Comparison of ENCODE assay signal across 37 cellular contexts in genomic region chr5:138580777-138581176, GRCh38.
"Had no signal": no experiment of that assay in that cellular context is flagged by ENCODE, and none has a peak within 500 bp of the region (broad histone marks: within the 10 kb centered on the region; RNA-seq: fewer than 3 reads in every experiment).

No MANE protein-coding gene starts in this region.

- H3K27me3 ChIP-seq: adrenal gland, body of pancreas, brain microvascular endothelial cell, breast epithelium had no signal

- ATAC-seq: activated CD8-positive, alpha-beta T cell treated with anti-CD3 and anti-CD28 coated beads for 36 hours; activated naive CD4-positive, alpha-beta T cell treated with anti-CD3 and anti-CD28 coated beads, Interleukin-2, amount 50 U/mL, for 72 hours; activated T-cell treated with anti-CD3 and anti-CD28 coated beads, Interleukin-2, amount 50 U/mL, for 4 hours; activated T-cell treated with anti-CD3 and anti-CD28 coated beads, Interleukin-2, amount 50 U/mL, for 72 hours; activated T-helper 17 cell treated with anti-CD3 and anti-CD28 coated beads, Interleukin-2, amount 50 U/mL, for 72 hours; body of pancreas had no signal

- DNase-seq: activated B cell treated with CpG ODN at 0.5 μM for 24 hours; activated CD4-positive, alpha-beta memory T cell treated with anti-CD3 and anti-CD28 coated beads for 36 hours; activated CD4-positive, alpha-beta T cell treated with anti-CD3 and anti-CD28 coated beads for 4 hours; activated CD4-positive, alpha-beta T cell treated with anti-CD3 and anti-CD28 coated beads, Interleukin-2, amount 10 ng/mL, durations not matched to agents 24 days and 14 days; activated CD4-positive, alpha-beta T cell treated with anti-CD3 and anti-CD28 coated beads, Interleukin-2, amount 50 U/mL, for 1 hour; activated CD4-positive, alpha-beta T cell treated with anti-CD3 and anti-CD28 coated beads, Interleukin-2, amount 50 U/mL, for 4 hours; activated CD4-positive, CD25-positive, alpha-beta regulatory T cell treated with anti-CD3 and anti-CD28 coated beads, Interleukin-2, amount 50 U/mL, for 72 hours; activated CD8-positive, alpha-beta memory T cell treated with anti-CD3 and anti-CD28 coated beads, Interleukin-2, amount 50 U/mL, for 4 hours; activated CD8-positive, alpha-beta T cell treated with anti-CD3 and anti-CD28 coated beads for 36 hours; activated effector memory CD4-positive, alpha-beta T cell treated with anti-CD3 and anti-CD28 coated beads, Interleukin-2, amount 50 U/mL, for 16 hours; activated gamma-delta T cell treated with Interleukin-2 at 50 U/mL for 16 hours; activated naive CD4-positive, alpha-beta T cell; activated naive CD4-positive, alpha-beta T cell treated with anti-CD3 and anti-CD28 coated beads for 36 hours; activated naive CD4-positive, alpha-beta T cell treated with anti-CD3 and anti-CD28 coated beads, Interleukin-2, amount 50 U/mL, for 16 hours; activated naive CD8-positive, alpha-beta T cell treated with anti-CD3 and anti-CD28 coated beads for 36 hours; activated T-cell treated with anti-CD3 and anti-CD28 coated beads for 4 hours; activated T-cell treated with anti-CD3 and anti-CD28 coated beads, Interleukin-2, amount 50 U/mL, for 1 hour; activated T-cell treated with anti-CD3 and anti-CD28 coated beads, Interleukin-2, amount 50 U/mL, for 4 hours; activated T-cell treated with anti-CD3 and anti-CD28 coated beads, Interleukin-2, amount 50 U/mL, for 72 hours; adrenal gland; amniotic stem cell; aorta; body of pancreas; brain microvascular endothelial cell; cerebellar nuclear complex; T-helper 2 cell; T-helper 9 cell had no signal

- H3K36me3 ChIP-seq: adrenal gland, brain microvascular endothelial cell, breast epithelium had no signal

- H3K9me3 Mint-ChIP-seq: activated B cell treated with CpG ODN at 0.5 μM for 24 hours; activated CD4-positive, alpha-beta memory T cell treated with anti-CD3 and anti-CD28 coated beads for 36 hours; activated T-helper 1 cell treated with anti-CD3 and anti-CD28 coated beads, Interleukin-12 subunit alpha, Interleukin-12 subunit beta, Interleukin-2, Interleukin-4 antibody, amounts not matched to agents 30 ng/mL and 10 ng/mL and 1 ng/mL, durations not matched to agents 14 hours and 24 hours and 36 hours; central memory CD8-positive, alpha-beta T cell had no signal

- H3K4me3 Mint-ChIP-seq: activated B cell treated with CpG ODN at 0.5 μM for 24 hours; activated CD4-positive, alpha-beta memory T cell treated with anti-CD3 and anti-CD28 coated beads for 36 hours; activated CD4-positive, alpha-beta T cell treated with anti-CD3 and anti-CD28 coated beads, Interleukin-2, amount 10 ng/mL, durations not matched to agents 24 days and 14 days; activated CD8-positive, alpha-beta T cell treated with anti-CD3 and anti-CD28 coated beads for 36 hours; activated naive CD4-positive, alpha-beta T cell treated with anti-CD3 and anti-CD28 coated beads for 36 hours; activated naive CD8-positive, alpha-beta T cell treated with anti-CD3 and anti-CD28 coated beads for 36 hours; activated T-cell treated with anti-CD3 and anti-CD28 coated beads, Interleukin-2, amount 50 U/mL, for 4 hours; activated T-cell treated with anti-CD3 and anti-CD28 coated beads, Interleukin-2, amount 50 U/mL, for 72 hours; activated T-helper 1 cell treated with anti-CD3 and anti-CD28 coated beads, Interleukin-12 subunit alpha, Interleukin-12 subunit beta, Interleukin-2, Interleukin-4 antibody, amounts not matched to agents 30 ng/mL and 10 ng/mL and 1 ng/mL, durations not matched to agents 14 hours and 24 hours and 36 hours; activated T-helper 17 cell treated with anti-CD3 and anti-CD28 coated beads, Interleukin-2, amount 50 U/mL, for 72 hours; central memory CD8-positive, alpha-beta T cell; T-helper 1 cell treated with Interleukin-12 subunit alpha and Interleukin-12 subunit beta and Interleukin-4 antibody, amounts not matched to agents 30 μg/mL and 1 μg/mL, for 36 hours; T-helper 2 cell treated with Interferon-gamma antibody and Interleukin-4, amounts not matched to agents 5 μg/mL and 100 μg/mL, for 36 hours had no signal

- H3K4me3 ChIP-seq: adrenal gland, body of pancreas, breast epithelium had no signal

- H3K9me3 ChIP-seq: adrenal gland, body of pancreas, breast epithelium had no signal

- H3K27ac ChIP-seq: body of pancreas, brain microvascular endothelial cell, VCaP had no signal

- FAIRE-seq: astrocyte, TTC549 had no signal

- H3K27ac Mint-ChIP-seq: activated B cell treated with CpG ODN at 0.5 μM for 24 hours; activated CD4-positive, alpha-beta memory T cell treated with anti-CD3 and anti-CD28 coated beads for 36 hours; activated CD4-positive, alpha-beta T cell treated with anti-CD3 and anti-CD28 coated beads, Interleukin-2, amount 10 ng/mL, durations not matched to agents 24 days and 14 days; activated CD8-positive, alpha-beta T cell treated with anti-CD3 and anti-CD28 coated beads for 36 hours; activated naive CD4-positive, alpha-beta T cell treated with anti-CD3 and anti-CD28 coated beads for 36 hours; activated naive CD4-positive, alpha-beta T cell treated with anti-CD3 and anti-CD28 coated beads, Interleukin-2, amount 50 U/mL, for 72 hours; activated naive CD8-positive, alpha-beta T cell treated with anti-CD3 and anti-CD28 coated beads for 36 hours; activated T-cell treated with anti-CD3 and anti-CD28 coated beads, Interleukin-2, amount 50 U/mL, for 72 hours; activated T-helper 1 cell treated with anti-CD3 and anti-CD28 coated beads, Interleukin-12 subunit alpha, Interleukin-12 subunit beta, Interleukin-2, Interleukin-4 antibody, amounts not matched to agents 30 ng/mL and 10 ng/mL and 1 ng/mL, durations not matched to agents 14 hours and 24 hours and 36 hours; activated T-helper 17 cell treated with anti-CD3 and anti-CD28 coated beads, Interleukin-2, amount 50 U/mL, for 72 hours; T-helper 1 cell treated with Interleukin-12 subunit alpha and Interleukin-12 subunit beta and Interleukin-4 antibody, amounts not matched to agents 30 μg/mL and 1 μg/mL, for 36 hours; T-helper 2 cell treated with Interferon-gamma antibody and Interleukin-4, amounts not matched to agents 5 μg/mL and 100 μg/mL, for 36 hours had no signal

- H3K4me1 ChIP-seq: breast epithelium had no signal

- H3K27me3 Mint-ChIP-seq: activated CD8-positive, alpha-beta T cell treated with anti-CD3 and anti-CD28 coated beads for 36 hours; central memory CD8-positive, alpha-beta T cell had no signal
